In the genomic region with DNA sequence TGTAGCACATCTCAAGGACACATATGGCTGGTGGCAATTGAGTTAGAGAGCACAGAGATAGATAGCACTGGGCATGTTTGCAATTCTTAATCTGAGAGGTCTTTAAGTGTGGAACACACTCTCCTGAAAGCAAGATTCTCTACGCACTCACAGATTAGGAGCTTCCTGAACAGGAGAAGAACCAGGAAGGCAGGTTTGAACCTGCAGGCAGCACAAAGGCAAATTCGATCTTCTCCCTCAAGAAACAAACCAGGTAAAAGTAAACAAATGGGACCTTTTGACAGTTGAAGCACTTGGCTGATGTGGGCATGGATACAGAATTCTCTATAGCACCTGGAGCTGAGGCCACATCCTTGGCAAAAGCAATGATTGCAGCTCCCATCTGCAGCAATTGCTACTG, we compare ENCODE assay signal across 19 cellular contexts. TPM values are rescaled to one million over a fixed set of nuclear protein-coding genes. Genes with fewer than 3 reads are reported as not detected.
DNase-seq lines count a peak whose midpoint lies in the region; ATAC-seq and TF ChIP-seq lines count a peak whose summit lies in the region.
"Had no signal": no experiment of that assay in that cellular context is flagged by ENCODE, and none has a peak within 500 bp of the region (broad histone marks: within the 10 kb centered on the region; RNA-seq: fewer than 3 reads in every experiment).

No MANE protein-coding gene starts in this region.

- H4K20me1 ChIP-seq in HCT116 (ENCODE audit: insufficient read depth) = peaks cover 43% of the 10 kb centered on the region; the same call in 1 of the 2 replicates
- H4K20me1 ChIP-seq: BLaER1 had no signal

- peaks cover 0 to 39% of the 10 kb centered on the region in 2 experiments; a peak in 1 of 4 replicates for H3K4me1 ChIP-seq in HCT116 (ENCODE audit: control insufficient read depth in 1 of 2, insufficient read depth in 2 of 2, low read length in 2 of 2)

- no peak overlapping the region for H3K27ac ChIP-seq in HCT116 (ENCODE audit: low read depth, low read length)
- H3K27ac ChIP-seq: BLaER1 had no signal

- H2AFZ ChIP-seq in HCT116 (ENCODE audit: low read depth, low read length, poor library complexity, severe bottlenecking) = no peak overlapping the region

- BruUV-seq in HCT116 (replicated peaks; lab: Mats Ljungman, UMichigan) = no TSS peak

- no peak for TF ChIP-seq CTCF in HCT116 (IDR thresholded peaks at IDR 0.05 in 2 of 3, conservative IDR thresholded peaks at IDR 0.05 in 1 of 3; ENCODE audit: borderline replicate concordance in 1 of 3, insufficient read depth in 1 of 3, low read depth in 2 of 3, low read length in 2 of 3)
- no peak for TF ChIP-seq CTCF in epithelial cell of esophagus (IDR thresholded peaks at IDR 0.05; ENCODE audit: insufficient read depth, low read depth, low read length, missing control alignments)

- H3K9me2 ChIP-seq in HCT116 (ENCODE audit: insufficient read depth) = no peaks in the 10 kb centered on the region

- H3K36me3 ChIP-seq in HCT116 (ENCODE audit: control insufficient read depth in 1 of 2, insufficient read depth in 2 of 2, low read length in 2 of 2) = peaks cover 18 to 89% of the 10 kb centered on the region in 2 experiments
- H3K36me3 ChIP-seq: BLaER1 had no signal

- CTCF ChIA-PET in HCT116 (lab: Charles Lee) = no interaction called here

- POLR2A ChIA-PET in HCT116 (lab: Charles Lee) = no interaction called here

- DNase-seq in NCI-H146 (lab: John Stamatoyannopoulos, UW) (peak; percentile 28), NCI-H146 treated with DMSO at 0.1 percent for 48 hours (lab: John Stamatoyannopoulos, UW; ENCODE audit: unreplicated experiment) (no peak), HCT116 (ENCODE audit: low read depth, low spot score) (no peak), NCI-H2196 treated with DMSO at 0.1 percent for 48 hours (lab: John Stamatoyannopoulos, UW; ENCODE audit: unreplicated experiment) (peak; percentile 67), epithelial cell of esophagus (ENCODE audit: low read depth) (peak; percentile 65), germinal center (ENCODE audit: low spot score) (no peak)
- no peak for DNase-seq in activated CD4-positive, alpha-beta T cell treated with anti-CD3 and anti-CD28 coated beads, Interleukin-2, amount 50 U/mL, for 48 hours
- DNase-seq: CD8-positive, alpha-beta memory T cell; DND-41; HCEC 1CT; MV-4-11; NCI-H1694 treated with DMSO at 0.1 percent for 48 hours; NCI-H524 treated with DMSO at 0.1 percent for 48 hours; RPMI8226; SIG-M5 had no signal

- intact Hi-C loops in HCT116 (cut with micrococcal nuclease) = loop anchor here (10.0 kb wide), 1 partner anchor 510 kb away; no protein-coding TSS in a partner anchor

- TF ChIP-seq RAD21 in HCT116 (IDR thresholded peaks at IDR 0.05; ENCODE audit: low read depth) = no peak

- H3K79me2 ChIP-seq in HCT116 (ENCODE audit: insufficient read depth, low read length) = peaks cover 100% of the 10 kb centered on the region

- H3K27me3 ChIP-seq in HCT116 (ENCODE audit: insufficient read depth, low read length) = no peaks in the 10 kb centered on the region
- H3K27me3 ChIP-seq: BLaER1 had no signal

- no peak overlapping the region for H3K4me2 ChIP-seq in HCT116 (ENCODE audit: low read length)
- H3K4me2 ChIP-seq: BLaER1 had no signal

- ATAC-seq in HCT116 (no peak), HG03175 (IDR thresholded peaks at IDR 0.05; ENCODE audit: unreplicated experiment) (no peak)
- ATAC-seq: K562 had no signal

- no peaks in the 10 kb centered on the region for H3K9me3 ChIP-seq in HCT116 (ENCODE audit: control insufficient read depth in 1 of 2, insufficient read depth in 1 of 2, low read depth in 1 of 2, low read length in 2 of 2)

- TF ChIP-seq POLR2A in HCT116 (IDR thresholded peaks at IDR 0.05; ENCODE audit: borderline replicate concordance, extremely low read depth, insufficient read depth, insufficient read length) = no peak

- RAD21 ChIA-PET in HCT116 (lab: Charles Lee; ENCODE audit: low non-redundant PET in 1 of 2, low total read pairs in 2 of 2, uncharacterized antibody in 2 of 2, unreplicated experiment in 2 of 2) = interaction anchor here in 1 of 2 experiments (0.8 kb wide), 1 partner anchor 240 kb away, joined by 3 read pairs; no protein-coding TSS in a partner anchor

- H3K9ac ChIP-seq in HCT116 (ENCODE audit: low read length) = no peak overlapping the region
- H3K9ac ChIP-seq: BLaER1 had no signal

- H3K4me3 ChIP-seq in HCT116 (replicated peaks in 1 of 2; ENCODE audit: low read depth in 1 of 2, low read length in 2 of 2) (no peak overlapping the region), epithelial cell of esophagus (ENCODE audit: low read length) (no peak overlapping the region)
- H3K4me3 ChIP-seq: BLaER1, K562 had no signal

TF ChIP-seq in HCT116, 20 proteins besides CTCF, POLR2A, EP300 and RAD21:
- peak; percentile 21; the same call in 1 of the 2 replicates for TF ChIP-seq POLR2AphosphoS5 (IDR thresholded peaks at IDR 0.05; ENCODE audit: low read depth, low read length)
- TF ChIP-seq, protein P1, sequence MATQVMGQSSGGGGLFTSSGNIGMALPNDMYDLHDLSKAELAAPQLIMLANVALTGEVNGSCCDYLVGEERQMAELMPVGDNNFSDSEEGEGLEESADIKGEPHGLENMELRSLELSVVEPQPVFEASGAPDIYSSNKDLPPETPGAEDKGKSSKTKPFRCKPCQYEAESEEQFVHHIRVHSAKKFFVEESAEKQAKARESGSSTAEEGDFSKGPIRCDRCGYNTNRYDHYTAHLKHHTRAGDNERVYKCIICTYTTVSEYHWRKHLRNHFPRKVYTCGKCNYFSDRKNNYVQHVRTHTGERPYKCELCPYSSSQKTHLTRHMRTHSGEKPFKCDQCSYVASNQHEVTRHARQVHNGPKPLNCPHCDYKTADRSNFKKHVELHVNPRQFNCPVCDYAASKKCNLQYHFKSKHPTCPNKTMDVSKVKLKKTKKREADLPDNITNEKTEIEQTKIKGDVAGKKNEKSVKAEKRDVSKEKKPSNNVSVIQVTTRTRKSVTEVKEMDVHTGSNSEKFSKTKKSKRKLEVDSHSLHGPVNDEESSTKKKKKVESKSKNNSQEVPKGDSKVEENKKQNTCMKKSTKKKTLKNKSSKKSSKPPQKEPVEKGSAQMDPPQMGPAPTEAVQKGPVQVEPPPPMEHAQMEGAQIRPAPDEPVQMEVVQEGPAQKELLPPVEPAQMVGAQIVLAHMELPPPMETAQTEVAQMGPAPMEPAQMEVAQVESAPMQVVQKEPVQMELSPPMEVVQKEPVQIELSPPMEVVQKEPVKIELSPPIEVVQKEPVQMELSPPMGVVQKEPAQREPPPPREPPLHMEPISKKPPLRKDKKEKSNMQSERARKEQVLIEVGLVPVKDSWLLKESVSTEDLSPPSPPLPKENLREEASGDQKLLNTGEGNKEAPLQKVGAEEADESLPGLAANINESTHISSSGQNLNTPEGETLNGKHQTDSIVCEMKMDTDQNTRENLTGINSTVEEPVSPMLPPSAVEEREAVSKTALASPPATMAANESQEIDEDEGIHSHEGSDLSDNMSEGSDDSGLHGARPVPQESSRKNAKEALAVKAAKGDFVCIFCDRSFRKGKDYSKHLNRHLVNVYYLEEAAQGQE (IDR thresholded peaks at IDR 0.05; ENCODE audit: low read depth) = no peak

RNA-seq across cellular contexts. Expression of a gene that starts 24.3 kb away (rescaled TPM):
- total RNA-seq in HCT116 (2021; ENCODE audit: unreplicated experiment) = 134 TPM
- polyA plus RNA-seq in HCT116 (2012) = 108 and 124 TPM in 2 replicates
- total RNA-seq: A172 had no signal
- polyA plus RNA-seq: CD8-positive, alpha-beta memory T cell; K562 had no signal

Comparison
In these comparisons a context has a peak if more than half of its experiments do, and no peak if none do; other contexts are left out.
1. DNase-seq: peak in NCI-H146 (single experiment), NCI-H2196 treated with DMSO at 0.1 percent for 48 hours (single experiment) and epithelial cell of esophagus (single experiment); none in NCI-H146 treated with DMSO at 0.1 percent for 48 hours (single experiment), HCT116 (single experiment), germinal center (single experiment) and activated CD4-positive, alpha-beta T cell treated with anti-CD3 and anti-CD28 coated beads, Interleukin-2, amount 50 U/mL, for 48 hours (0 of 2).